ENCODE assay signal across 15 cellular contexts in genomic region chr10:22222236-22223190, GRCh38. TPM values are rescaled to one million over a fixed set of nuclear protein-coding genes. Genes with fewer than 3 reads are reported as not detected.
DNase-seq lines count a peak whose midpoint lies in the region; ATAC-seq lines count a peak whose summit lies in the region.
"Had no signal": no experiment of that assay in that cellular context is flagged by ENCODE, and none has a peak within 500 bp of the region (broad histone marks: within the 10 kb centered on the region; RNA-seq: fewer than 3 reads in every experiment).

No MANE protein-coding gene starts in this region.

- no peak overlapping the region for H3K4me3 Mint-ChIP-seq in activated CD4-positive, alpha-beta T cell treated with anti-CD3 and anti-CD28 coated beads, Interleukin-2, amount 10 ng/mL, durations not matched to agents 7 days and 5 days
- no peak overlapping the region for H3K4me3 Mint-ChIP-seq in activated T-helper 17 cell treated with anti-CD3 and anti-CD28 coated beads, Interleukin-2, amount 50 U/mL, for 72 hours

- peak; percentile 74 for ATAC-seq in GM19025 (IDR thresholded peaks at IDR 0.05; ENCODE audit: low read depth, unreplicated experiment)
- ATAC-seq in HG02885 (IDR thresholded peaks at IDR 0.05; ENCODE audit: poor library complexity, unreplicated experiment) = peak; percentile 73
- ATAC-seq in activated T-helper 17 cell treated with anti-CD3 and anti-CD28 coated beads, Interleukin-2, amount 50 U/mL, for 72 hours (replicated peaks) = peak; percentile 93
- ATAC-seq: gastroesophageal sphincter had no signal

- POLR2A ChIA-PET in activated CD4-positive, alpha-beta T cell treated with anti-CD3 and anti-CD28 coated beads, Interleukin-2, amount 10 ng/mL, durations not matched to agents 7 days and 5 days (lab: Charles Lee) = no interaction called here

- peaks cover 2% of the 10 kb centered on the region for H3K36me3 Mint-ChIP-seq in activated CD4-positive, alpha-beta T cell treated with anti-CD3 and anti-CD28 coated beads, Interleukin-2, amount 10 ng/mL, durations not matched to agents 7 days and 5 days (ENCODE audit: low read depth)
- no peaks in the 10 kb centered on the region for H3K36me3 Mint-ChIP-seq in activated T-helper 17 cell treated with anti-CD3 and anti-CD28 coated beads, Interleukin-2, amount 50 U/mL, for 72 hours (ENCODE audit: low read depth)

- DNase-seq in activated CD4-positive, alpha-beta T cell treated with anti-CD3 and anti-CD28 coated beads, Interleukin-2, amount 10 ng/mL, durations not matched to agents 7 days and 5 days = peak; percentile 21
- no peak for DNase-seq in activated CD4-positive, alpha-beta T cell treated with anti-CD3 and anti-CD28 coated beads for 4 hours
- DNase-seq in GM03348 (ENCODE audit: low spot score) (no peak), SW480 (ENCODE audit: low spot score) (no peak), activated gamma-delta T cell (lab: John Stamatoyannopoulos, UW) (no peak)
- DNase-seq: activated CD4-positive, CD25-positive, alpha-beta regulatory T cell; transverse colon had no signal

- peak overlapping the region; percentile 81 for H3K27ac Mint-ChIP-seq in activated CD4-positive, alpha-beta T cell treated with anti-CD3 and anti-CD28 coated beads, Interleukin-2, amount 10 ng/mL, durations not matched to agents 7 days and 5 days
- H3K27ac Mint-ChIP-seq in activated T-helper 17 cell treated with anti-CD3 and anti-CD28 coated beads, Interleukin-2, amount 50 U/mL, for 72 hours = no peak overlapping the region

- CTCF ChIA-PET in activated CD4-positive, alpha-beta T cell treated with anti-CD3 and anti-CD28 coated beads, Interleukin-2, amount 10 ng/mL, durations not matched to agents 7 days and 5 days (lab: Charles Lee) = no interaction called here

- peaks cover 14% of the 10 kb centered on the region for H3K4me1 Mint-ChIP-seq in activated CD4-positive, alpha-beta T cell treated with anti-CD3 and anti-CD28 coated beads, Interleukin-2, amount 10 ng/mL, durations not matched to agents 7 days and 5 days
- peaks cover 6% of the 10 kb centered on the region for H3K4me1 Mint-ChIP-seq in activated T-helper 17 cell treated with anti-CD3 and anti-CD28 coated beads, Interleukin-2, amount 50 U/mL, for 72 hours

- peaks cover 6% of the 10 kb centered on the region for H3K9me3 Mint-ChIP-seq in activated CD4-positive, alpha-beta T cell treated with anti-CD3 and anti-CD28 coated beads, Interleukin-2, amount 10 ng/mL, durations not matched to agents 7 days and 5 days
- H3K9me3 Mint-ChIP-seq in activated T-helper 17 cell treated with anti-CD3 and anti-CD28 coated beads, Interleukin-2, amount 50 U/mL, for 72 hours = no peaks in the 10 kb centered on the region

- H3K27me3 Mint-ChIP-seq in activated CD4-positive, alpha-beta T cell treated with anti-CD3 and anti-CD28 coated beads, Interleukin-2, amount 10 ng/mL, durations not matched to agents 7 days and 5 days = peaks cover 3% of the 10 kb centered on the region
- H3K27me3 Mint-ChIP-seq in activated T-helper 17 cell treated with anti-CD3 and anti-CD28 coated beads, Interleukin-2, amount 50 U/mL, for 72 hours = peaks cover 7% of the 10 kb centered on the region

RNA-seq across cellular contexts. Expression of gene EBLN1, which starts 4.7 kb away (rescaled TPM):
- not detected for total RNA-seq in activated CD4-positive, alpha-beta T cell treated with anti-CD3 and anti-CD28 coated beads, Interleukin-2, amount 10 ng/mL, durations not matched to agents 7 days and 5 days
- not detected for total RNA-seq in activated T-helper 17 cell treated with anti-CD3 and anti-CD28 coated beads, Interleukin-2, amount 50 U/mL, for 72 hours
- total RNA-seq: gastroesophageal sphincter, HT-29, kidney epithelial cell, MCF 10A, mucosa of gallbladder, transverse colon had no signal
